In the genomic region with DNA sequence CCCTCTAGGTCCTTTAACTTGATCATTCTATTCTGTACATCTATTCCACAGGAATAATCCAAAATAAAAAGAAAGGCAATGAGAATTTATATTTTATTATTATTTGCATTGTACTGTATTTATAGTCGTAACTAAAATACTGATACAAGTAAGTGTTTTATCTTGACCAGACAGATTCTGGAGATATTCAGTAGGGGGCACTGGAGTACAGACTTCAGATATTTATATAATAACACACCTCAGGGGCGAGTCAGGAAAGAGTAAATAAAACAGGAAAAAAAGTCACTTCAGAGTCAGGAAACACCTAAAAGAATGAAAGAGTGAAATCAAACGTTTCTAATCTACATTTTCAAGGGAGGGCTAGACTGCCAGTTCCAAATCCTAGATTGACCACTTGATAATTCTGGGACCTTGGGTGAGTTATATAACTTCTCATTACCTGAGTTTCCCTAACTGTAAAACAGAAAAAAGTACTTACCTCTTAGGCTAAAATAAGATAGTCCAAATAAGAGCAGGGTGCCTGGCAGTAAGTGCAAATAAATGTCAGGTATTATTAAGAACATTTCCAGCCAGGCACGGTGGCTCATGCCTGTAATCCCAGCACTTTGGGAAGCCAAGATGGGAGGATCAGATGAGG, we compare ENCODE assay signal across 8 cellular contexts.
DNase-seq lines count a peak whose midpoint lies in the region; ATAC-seq and TF ChIP-seq lines count a peak whose summit lies in the region.

No MANE protein-coding gene starts in this region.

- ATAC-seq in HG02678 (IDR thresholded peaks at IDR 0.05; ENCODE audit: unreplicated experiment) (no peak), GM19395 (IDR thresholded peaks at IDR 0.05; ENCODE audit: unreplicated experiment) (no peak), HG03135 (IDR thresholded peaks at IDR 0.05; ENCODE audit: unreplicated experiment) (no peak)

- no peak overlapping the region for H3K4me3 ChIP-seq in AG09309 (ENCODE audit: control insufficient read depth, low read depth, low read length)

- DNase-seq in AG09309 (ENCODE audit: low read depth) (peak; percentile 11), GM19238 (ENCODE audit: insufficient read length, low spot score) (peak; percentile 23), NCI-H2227 (lab: John Stamatoyannopoulos, UW; ENCODE audit: unreplicated experiment) (peak; percentile 37), astrocyte of the hippocampus (ENCODE audit: low read depth, low spot score) (peak; percentile 58), kidney glomerular epithelial cell (lab: John Stamatoyannopoulos, UW) (peak; percentile 65)

- TF ChIP-seq CTCF in AG09309 (IDR thresholded peaks at IDR 0.05; ENCODE audit: control insufficient read depth, insufficient read depth, low read depth, low read length, missing control alignments): peak; percentile 17

Comparison
In these comparisons a context has a peak if more than half of its experiments do, and no peak if none do; other contexts are left out.
1. DNase-seq: peak in every context shown above with its lines; median percentile 65 in kidney glomerular epithelial cell; 58 in astrocyte of the hippocampus; 37 in NCI-H2227; 23 in GM19238; 11 in AG09309.